Comparison of ENCODE assay signal across 8 cellular contexts in genomic region chr2:158969717-158970521, GRCh38. TPM values are rescaled to one million over a fixed set of nuclear protein-coding genes. Genes with fewer than 3 reads are reported as not detected.
A peak's percentile ranks its signal among the peaks of the same experiment; 100 is the strongest.
DNase-seq lines count a peak whose midpoint lies in the region; ATAC-seq, FAIRE-seq and TF ChIP-seq lines count a peak whose summit lies in the region.

No MANE protein-coding gene starts in this region.

- H3K4me1 Mint-ChIP-seq in activated T-helper 1 cell treated with anti-CD3 and anti-CD28 coated beads, Interleukin-12 subunit alpha, Interleukin-12 subunit beta, Interleukin-2, Interleukin-4 antibody, amounts not matched to agents 30 ng/mL and 10 ng/mL and 1 ng/mL, durations not matched to agents 14 hours and 24 hours and 36 hours (ENCODE audit: low read depth), result peaks cover 15% of the 10 kb centered on the region

- H3K27ac ChIP-seq in BLaER1, result no peak overlapping the region
- H3K27ac ChIP-seq in pancreas, result peak overlapping the region; percentile 84 to 89 (median 87)

- intact Hi-C loops in activated T-helper 1 cell treated with anti-CD3 and anti-CD28 coated beads, Interleukin-12 subunit alpha, Interleukin-12 subunit beta, Interleukin-2, Interleukin-4 antibody, amounts not matched to agents 30 ng/mL and 10 ng/mL and 1 ng/mL, durations not matched to agents 14 hours and 24 hours and 36 hours (cut with micrococcal nuclease), result loop anchor here (10.0 kb wide), 1 partner anchor 825 kb away; the partner anchor contains the start of gene CD302
- intact Hi-C loops in left cardiac atrium (cut with DNase I) (loop anchor here (5.0 to 10.0 kb wide), 3 partner anchors 62 to 147 kb away; no protein-coding TSS in a partner anchor), pancreas (cut with DNase I) (no loop called here)

- H3K4me3 ChIP-seq in BLaER1 (peak overlapping the region; percentile 77), pancreas (peak overlapping the region; percentile 74 to 88 (median 82))

- peak; percentile 16 to 35 for ATAC-seq in left cardiac atrium
- ATAC-seq in pancreas, result peak; percentile 41 to 54 (median 48)
- no peak for ATAC-seq in HG03565 (IDR thresholded peaks at IDR 0.05; ENCODE audit: unreplicated experiment)

- no peak for TF ChIP-seq CTCF in pancreas (IDR thresholded peaks at IDR 0.05)

- H3K9me3 Mint-ChIP-seq in activated T-helper 1 cell treated with anti-CD3 and anti-CD28 coated beads, Interleukin-12 subunit alpha, Interleukin-12 subunit beta, Interleukin-2, Interleukin-4 antibody, amounts not matched to agents 30 ng/mL and 10 ng/mL and 1 ng/mL, durations not matched to agents 14 hours and 24 hours and 36 hours, result no peaks in the 10 kb centered on the region

- peaks cover 64% of the 10 kb centered on the region for H3K27me3 Mint-ChIP-seq in activated T-helper 1 cell treated with anti-CD3 and anti-CD28 coated beads, Interleukin-12 subunit alpha, Interleukin-12 subunit beta, Interleukin-2, Interleukin-4 antibody, amounts not matched to agents 30 ng/mL and 10 ng/mL and 1 ng/mL, durations not matched to agents 14 hours and 24 hours and 36 hours (ENCODE audit: insufficient read depth)

- H3K36me3 ChIP-seq in BLaER1 (no peaks in the 10 kb centered on the region), pancreas (no peaks in the 10 kb centered on the region)

- H3K4me3 Mint-ChIP-seq in activated T-helper 1 cell treated with anti-CD3 and anti-CD28 coated beads, Interleukin-12 subunit alpha, Interleukin-12 subunit beta, Interleukin-2, Interleukin-4 antibody, amounts not matched to agents 30 ng/mL and 10 ng/mL and 1 ng/mL, durations not matched to agents 14 hours and 24 hours and 36 hours, result peak overlapping the region; percentile 82

- peaks cover 35% of the 10 kb centered on the region for H4K20me1 ChIP-seq in BLaER1

- H3K36me3 Mint-ChIP-seq in activated T-helper 1 cell treated with anti-CD3 and anti-CD28 coated beads, Interleukin-12 subunit alpha, Interleukin-12 subunit beta, Interleukin-2, Interleukin-4 antibody, amounts not matched to agents 30 ng/mL and 10 ng/mL and 1 ng/mL, durations not matched to agents 14 hours and 24 hours and 36 hours (ENCODE audit: low read depth), result no peaks in the 10 kb centered on the region

- 2% methylated on average over 27 of the region's 27 CpGs for WGBS in pancreas, 2 donors

- H3K9me3 ChIP-seq in BLaER1 (no peaks in the 10 kb centered on the region), pancreas (no peaks in the 10 kb centered on the region)

- peak overlapping the region; percentile 100 for H3K4me2 ChIP-seq in BLaER1

- H3K27me3 ChIP-seq in BLaER1 (peaks cover 76% of the 10 kb centered on the region), pancreas (no peaks in the 10 kb centered on the region)

- no peak for FAIRE-seq in pancreas (lab: Jason Lieb, UNC)

- H3K27ac Mint-ChIP-seq in activated T-helper 1 cell treated with anti-CD3 and anti-CD28 coated beads, Interleukin-12 subunit alpha, Interleukin-12 subunit beta, Interleukin-2, Interleukin-4 antibody, amounts not matched to agents 30 ng/mL and 10 ng/mL and 1 ng/mL, durations not matched to agents 14 hours and 24 hours and 36 hours, result no peak overlapping the region

- H3K4me1 ChIP-seq in BLaER1 (peaks cover 27% of the 10 kb centered on the region), pancreas (peaks cover 0 to 27% (median 13%) of the 10 kb centered on the region in 3 donors)

- DNase-seq in HK-2 (ENCODE audit: unreplicated experiment) (peak; percentile 58), left cardiac atrium (peak; percentile 51), pancreas (peak; percentile 50 to 82 (median 56)), NK-92 (lab: John Stamatoyannopoulos, UW; ENCODE audit: unreplicated experiment) (no peak)
- no peak for DNase-seq in activated T-helper 1 cell treated with anti-CD3 and anti-CD28 coated beads, Interleukin-12 subunit alpha, Interleukin-12 subunit beta, Interleukin-2, Interleukin-4 antibody, amounts not matched to agents 30 ng/mL and 10 ng/mL and 1 ng/mL, durations not matched to agents 14 hours and 24 hours and 36 hours (ENCODE audit: low spot score)
- DNase-seq in stimulated activated naive CD4-positive, alpha-beta T cell treated with Interleukin-2 at 50 U/mL for 16 hours (lab: John Stamatoyannopoulos, UW), result no peak

- no peak overlapping the region for H3K9ac ChIP-seq in BLaER1

RNA-seq across cellular contexts. Expression of gene TANC1, which starts 1.5 kb away (rescaled TPM):
- 0.37 and 0.47 TPM in 2 replicates for total RNA-seq in activated T-helper 1 cell treated with anti-CD3 and anti-CD28 coated beads, Interleukin-12 subunit alpha, Interleukin-12 subunit beta, Interleukin-2, Interleukin-4 antibody, amounts not matched to agents 30 ng/mL and 10 ng/mL and 1 ng/mL, durations not matched to agents 14 hours and 24 hours and 36 hours
- 10 to 100 TPM; 38.6 to 80.7 TPM for total RNA-seq in left cardiac atrium
- 10 to 100 TPM in 4 of 6 donors, 1 to 10 TPM in 2; 9.0 to 17.6 (median 11.5) TPM for total RNA-seq in pancreas
- 10 to 100 TPM in 1 of 2 donors, 1 to 10 TPM in 1; 10.0 to 10.2 TPM for polyA plus RNA-seq in pancreas

Comparison
In these comparisons a context has a peak if more than half of its experiments do, and no peak if none do; other contexts are left out.
1. DNase-seq: peak in HK-2 (single experiment), left cardiac atrium (single experiment) and pancreas (6 of 6); none in activated T-helper 1 cell treated with anti-CD3 and anti-CD28 coated beads, Interleukin-12 subunit alpha, Interleukin-12 subunit beta, Interleukin-2, Interleukin-4 antibody, amounts not matched to agents 30 ng/mL and 10 ng/mL and 1 ng/mL, durations not matched to agents 14 hours and 24 hours and 36 hours (single experiment), stimulated activated naive CD4-positive, alpha-beta T cell treated with Interleukin-2 at 50 U/mL for 16 hours (single experiment) and NK-92 (single experiment).
2. intact Hi-C loops: an anchor here in activated T-helper 1 cell treated with anti-CD3 and anti-CD28 coated beads, Interleukin-12 subunit alpha, Interleukin-12 subunit beta, Interleukin-2, Interleukin-4 antibody, amounts not matched to agents 30 ng/mL and 10 ng/mL and 1 ng/mL, durations not matched to agents 14 hours and 24 hours and 36 hours (10.0 kb wide) and left cardiac atrium (5.0 to 10.0 kb wide); none called in pancreas.